22 cellular contexts compared by ENCODE assay signal in the genomic region with DNA sequence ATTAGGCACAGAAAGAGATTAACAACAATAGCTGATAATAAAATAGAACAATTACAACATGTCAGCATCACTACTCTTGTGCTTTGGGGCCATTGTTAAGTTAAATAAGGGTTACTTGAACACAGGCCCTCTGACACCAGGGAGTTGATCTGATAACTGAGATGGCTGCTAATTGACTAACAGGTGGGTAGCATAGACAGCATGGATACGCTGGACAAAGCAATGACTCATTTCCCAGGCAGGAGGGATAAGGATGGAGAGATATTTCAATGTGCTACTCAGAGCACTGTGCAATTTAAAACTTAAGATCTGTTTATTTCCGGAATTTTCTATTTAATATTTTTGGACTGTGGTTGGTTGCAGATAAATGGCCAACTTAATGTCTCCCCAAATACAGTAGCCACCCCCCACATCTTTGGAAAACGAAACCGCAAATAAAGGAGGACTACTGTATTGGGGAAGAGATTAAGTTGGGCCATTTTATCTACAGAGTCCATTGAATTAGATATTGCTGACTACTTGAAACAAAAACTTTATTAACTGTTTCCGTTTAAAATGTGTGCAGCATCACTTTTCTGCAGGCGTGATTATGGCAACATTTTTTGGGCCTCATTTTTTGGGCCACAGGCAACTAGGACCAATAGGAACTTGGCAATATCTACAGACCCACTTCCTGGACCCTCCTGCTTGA.
DNase-seq lines count a peak whose midpoint lies in the region; ATAC-seq, FAIRE-seq and TF ChIP-seq lines count a peak whose summit lies in the region.
"Had no signal": no experiment of that assay in that cellular context is flagged by ENCODE, and none has a peak within 500 bp of the region (broad histone marks: within the 10 kb centered on the region; RNA-seq: fewer than 3 reads in every experiment).

No MANE protein-coding gene starts in this region.

- no peaks in the 10 kb centered on the region for H3F3A ChIP-seq in GM23338 (replicated peaks; ENCODE audit: low read depth)

- H3K9ac ChIP-seq in K562 (ENCODE audit: insufficient read depth in 1 of 2, low read depth in 2 of 2, low read length in 2 of 2): no peak overlapping the region
- H3K9ac ChIP-seq: BLaER1, GM23248 had no signal

- H2AFZ ChIP-seq in GM23338 (peak overlapping the region; percentile 52; the same call in 1 of the 2 replicates), K562 (ENCODE audit: low read depth, low read length) (no peak overlapping the region)
- H2AFZ ChIP-seq: GM23248 had no signal

- peak; percentile 71 for FAIRE-seq in K562 (lab: Jason Lieb, UNC)
- FAIRE-seq: A204.1, G401.6 had no signal

- H3K27me3 Mint-ChIP-seq in GM23338 (ENCODE audit: insufficient read depth, low read depth, poor library complexity): no peaks in the 10 kb centered on the region
- H3K27me3 Mint-ChIP-seq: B cell had no signal

- BruUV-seq in K562 (replicated peaks; lab: Mats Ljungman, UMichigan): no TSS peak

- no peak overlapping the region for H3K4me3 Mint-ChIP-seq in GM23338
- H3K4me3 Mint-ChIP-seq: B cell; CD4-positive, CD25-positive, alpha-beta regulatory T cell; CD8-positive, alpha-beta T cell; H9 had no signal

- H3K79me2 ChIP-seq in GM23338 (replicated peaks; ENCODE audit: insufficient read depth): no peaks in the 10 kb centered on the region
- H3K79me2 ChIP-seq in K562 (ENCODE audit: control insufficient read depth, insufficient read depth, low read length): no peaks in the 10 kb centered on the region

- H3K9me3 ChIP-seq in SJCRH30 (replicated peaks) (0 out of 2 replicates have a peak, but pooled peaks cover 6% of the 10 kb centered on the region), K562 (replicated peaks; ENCODE audit: control insufficient read depth, insufficient read depth, low read depth, low read length) (peaks cover 10% of the 10 kb centered on the region), ascending aorta (peaks cover 0 to 6% of the 10 kb centered on the region in 2 donors)

- TF ChIP-seq POLR2A in K562 (conservative IDR thresholded peaks at IDR 0.05): no peak

- in situ Hi-C loops in K562 (cut with MboI): no loop called here

- H3K4me2 ChIP-seq in GM23338 (no peak overlapping the region), K562 (ENCODE audit: insufficient read depth, low read length) (no peak overlapping the region)
- H3K4me2 ChIP-seq: BLaER1 had no signal

- peaks cover 17% of the 10 kb centered on the region for H3K9me3 Mint-ChIP-seq in GM23338

- CTCF ChIA-PET in K562 (lab: Yijun Ruan, JAX; ENCODE audit: low intra/inter-chr PET ratio): no interaction called here

- POLR2A ChIA-PET in K562 (lab: Yijun Ruan, JAX): interaction anchor here (0.6 kb wide), 1 partner anchor 159 kb away, joined by 3 read pairs; no protein-coding TSS in a partner anchor

- DNase-seq in GM23338 (ENCODE audit: low spot score) (no peak), SJCRH30 (peak; percentile 11 to 37), K562 (ENCODE audit: extremely low read depth in 1 of 4, low spot score in 3 of 4) (peak; percentile 40 to 76 (median 46)), myocyte (ENCODE audit: low read depth) (peak; percentile 2), medulla oblongata (ENCODE audit: extremely low spot score) (no peak), NCI-H524 treated with DMSO at 0.1 percent for 48 hours (lab: John Stamatoyannopoulos, UW) (no peak), left ventricle myocardium superior (no peak), ascending aorta (ENCODE audit: low spot score in 2 of 2) (no peak)
- DNase-seq: CD4-positive, CD25-positive, alpha-beta regulatory T cell; CD8-positive, alpha-beta T cell; DMS153; DND-41; GM23248; H9 had no signal

- no peak for TF ChIP-seq CTCF in GM23338 (conservative IDR thresholded peaks at IDR 0.05; ENCODE audit: low read depth in 2 of 2)
- no peak for TF ChIP-seq CTCF in K562 (IDR thresholded peaks at IDR 0.05 in 2 of 3, conservative IDR thresholded peaks at IDR 0.05 in 1 of 3; ENCODE audit: insufficient read depth in 2 of 3, low read depth in 1 of 3, low read length in 3 of 3)
- no peak for TF ChIP-seq CTCF in ascending aorta (IDR thresholded peaks at IDR 0.05)

- no peak for TF ChIP-seq RAD21 in K562 (CRISPR knock-in tag; conservative IDR thresholded peaks at IDR 0.05 in 1 of 2, IDR thresholded peaks at IDR 0.05 in 1 of 2)

- H3K4me1 ChIP-seq in GM23338 (ENCODE audit: insufficient read depth) (no peaks in the 10 kb centered on the region), SJCRH30 (peaks cover 6% of the 10 kb centered on the region; the same call in 1 of the 2 replicates), K562 (replicated peaks in 1 of 2; ENCODE audit: control insufficient read depth in 2 of 2, insufficient read depth in 2 of 2, low read length in 2 of 2) (peaks cover 4 to 35% of the 10 kb centered on the region in 2 experiments; a peak in 4 of 5 replicates), ascending aorta (no peaks in the 10 kb centered on the region)
- H3K4me1 ChIP-seq: BLaER1, Caco-2 had no signal

- H3K27ac Mint-ChIP-seq in GM23338: no peak overlapping the region
- H3K27ac Mint-ChIP-seq: B cell; CD4-positive, CD25-positive, alpha-beta regulatory T cell; CD8-positive, alpha-beta T cell had no signal

- no peak overlapping the region for H3K4me3 ChIP-seq in GM23338
- H3K4me3 ChIP-seq in SJCRH30: no peak overlapping the region
- no peak overlapping the region for H3K4me3 ChIP-seq in K562
- H3K4me3 ChIP-seq in ascending aorta: no peak overlapping the region
- H3K4me3 ChIP-seq: BLaER1, GM23248 had no signal

- H3K9me2 ChIP-seq in GM23338 (ENCODE audit: insufficient read depth): peaks cover 5% of the 10 kb centered on the region; the same call in 1 of the 2 replicates

- WGBS in K562 (ENCODE audit: insufficient coverage, low coverage, missing lambda C conversion rate): 23% methylated on average over 6 of the region's 6 CpGs

- H4K20me1 ChIP-seq in GM23338 (replicated peaks; ENCODE audit: insufficient read depth) (no peaks in the 10 kb centered on the region), K562 (replicated peaks; ENCODE audit: control insufficient read depth, insufficient read depth, low read length) (no peaks in the 10 kb centered on the region)
- H4K20me1 ChIP-seq: BLaER1 had no signal

- H3K9me1 ChIP-seq in K562 (ENCODE audit: control insufficient read depth, insufficient read depth, low read length): no peaks in the 10 kb centered on the region

- H3K27me3 ChIP-seq in GM23338 (ENCODE audit: insufficient read depth): no peaks in the 10 kb centered on the region
- H3K27me3 ChIP-seq in SJCRH30: no peaks in the 10 kb centered on the region
- no peaks in the 10 kb centered on the region for H3K27me3 ChIP-seq in K562 (ENCODE audit: control insufficient read depth in 2 of 2, insufficient read depth in 2 of 2, low read length in 2 of 2)
- H3K27me3 ChIP-seq in ascending aorta: no peaks in the 10 kb centered on the region
- H3K27me3 ChIP-seq: BLaER1 had no signal

- peak; percentile 71; the same call in 1 of the 2 replicates for TF ChIP-seq EP300 in K562 (IDR thresholded peaks at IDR 0.05; ENCODE audit: low read length)

- H3K36me3 ChIP-seq in GM23338 (ENCODE audit: insufficient read depth): no peaks in the 10 kb centered on the region
- H3K36me3 ChIP-seq in SJCRH30: no peaks in the 10 kb centered on the region
- H3K36me3 ChIP-seq in K562 (ENCODE audit: control insufficient read depth, insufficient read depth, low read length): no peaks in the 10 kb centered on the region
- no peaks in the 10 kb centered on the region for H3K36me3 ChIP-seq in ascending aorta
- H3K36me3 ChIP-seq: BLaER1 had no signal

- H3K36me3 Mint-ChIP-seq in GM23338 (ENCODE audit: low read depth): peaks cover 7% of the 10 kb centered on the region; the same call in 2 of the 3 replicates
- H3K36me3 Mint-ChIP-seq: CD8-positive, alpha-beta T cell had no signal

- H3K4me1 Mint-ChIP-seq in GM23338: no peaks in the 10 kb centered on the region

- ATAC-seq in GM23338 (no peak), K562 (peak; percentile 83), left ventricle myocardium superior (no peak)
- ATAC-seq: CD8-positive, alpha-beta T cell; HCT116 had no signal

- intact Hi-C loops in K562 (cut with micrococcal nuclease): loop anchor here (10.0 kb wide), 1 partner anchor 139 kb away; no protein-coding TSS in a partner anchor
- intact Hi-C loops in left ventricle myocardium superior (cut with micrococcal nuclease): no loop called here
- intact Hi-C loops in ascending aorta (cut with DNase I): no loop called here

- H3K27ac ChIP-seq in GM23338 (ENCODE audit: low read depth) (no peak overlapping the region), SJCRH30 (no peak overlapping the region), K562 (ENCODE audit: extremely low read depth, low read depth, low read length) (no peak overlapping the region), ascending aorta (no peak overlapping the region)
- H3K27ac ChIP-seq: 22Rv1, BLaER1, C4-2B, GM23248 had no signal

TF ChIP-seq in GM23338, 12 proteins besides CTCF, POLR2A, EP300 and RAD21 (continues in another document):
- TF ChIP-seq ZNF331 (CRISPR knock-in tag; IDR thresholded peaks at IDR 0.05; ENCODE audit: low read depth): no peak

TF ChIP-seq in K562, 482 proteins besides CTCF, POLR2A, EP300 and RAD21 (continues in another document):
- TF ChIP-seq MAFG (tag; conservative IDR thresholded peaks at IDR 0.05) (peak; percentile 49), MCM2 (IDR thresholded peaks at IDR 0.05; ENCODE audit: low read depth) (no peak), DACH1 (IDR thresholded peaks at IDR 0.05; ENCODE audit: partially characterized antibody) (no peak), PURB (CRISPR knock-in tag; IDR thresholded peaks at IDR 0.05; ENCODE audit: low read depth) (no peak), MAFF (IDR thresholded peaks at IDR 0.05; ENCODE audit: low read length) (peak; percentile 34; the same call in 1 of the 2 replicates), YY1 (IDR thresholded peaks at IDR 0.05; ENCODE audit: borderline replicate concordance in 1 of 3, control insufficient read depth in 1 of 3, extremely low read depth in 1 of 3, insufficient read depth in 3 of 3, insufficient read length in 1 of 3, insufficient replicate concordance in 2 of 3, low read depth in 1 of 3, low read length in 2 of 3) (no peak), MAFK (IDR thresholded peaks at IDR 0.05; ENCODE audit: low read length) (0 out of 2 replicates have a peak, but pooled peaks have one; percentile 5), ZNF324 (CRISPR knock-in tag; IDR thresholded peaks at IDR 0.05) (no peak), L3MBTL2 (IDR thresholded peaks at IDR 0.05) (no peak)
- TF ChIP-seq, protein P1, sequence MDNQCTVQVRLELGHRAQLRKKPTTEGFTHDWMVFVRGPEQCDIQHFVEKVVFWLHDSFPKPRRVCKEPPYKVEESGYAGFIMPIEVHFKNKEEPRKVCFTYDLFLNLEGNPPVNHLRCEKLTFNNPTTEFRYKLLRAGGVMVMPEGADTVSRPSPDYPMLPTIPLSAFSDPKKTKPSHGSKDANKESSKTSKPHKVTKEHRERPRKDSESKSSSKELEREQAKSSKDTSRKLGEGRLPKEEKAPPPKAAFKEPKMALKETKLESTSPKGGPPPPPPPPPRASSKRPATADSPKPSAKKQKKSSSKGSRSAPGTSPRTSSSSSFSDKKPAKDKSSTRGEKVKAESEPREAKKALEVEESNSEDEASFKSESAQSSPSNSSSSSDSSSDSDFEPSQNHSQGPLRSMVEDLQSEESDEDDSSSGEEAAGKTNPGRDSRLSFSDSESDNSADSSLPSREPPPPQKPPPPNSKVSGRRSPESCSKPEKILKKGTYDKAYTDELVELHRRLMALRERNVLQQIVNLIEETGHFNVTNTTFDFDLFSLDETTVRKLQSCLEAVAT (IDR thresholded peaks at IDR 0.05): no peak

Comparison
In these comparisons a context has a peak if more than half of its experiments do, and no peak if none do; other contexts are left out.
1. DNase-seq: peak in SJCRH30 (2 of 2), K562 (4 of 4) and myocyte (single experiment); none in GM23338 (single experiment), medulla oblongata (single experiment), NCI-H524 treated with DMSO at 0.1 percent for 48 hours (single experiment), left ventricle myocardium superior (single experiment) and ascending aorta (0 of 2).